In genomic region chr18:77106331-77106730, GRCh38 we compare ENCODE assay signal across 10 cellular contexts.
DNase-seq lines count a peak whose midpoint lies in the region; ATAC-seq lines count a peak whose summit lies in the region.
"Had no signal": no experiment of that assay in that cellular context is flagged by ENCODE, and none has a peak within 500 bp of the region (broad histone marks: within the 10 kb centered on the region; RNA-seq: fewer than 3 reads in every experiment).

No MANE protein-coding gene starts in this region.

- no peaks in the 10 kb centered on the region for H3K27me3 Mint-ChIP-seq in memory B cell

- peak; percentile 79 for DNase-seq in OCI-M1 (lab: John Stamatoyannopoulos, UW)
- peak; percentile 74 for DNase-seq in activated T-cell treated with anti-CD3 and anti-CD28 coated beads for 4 hours
- no peak for DNase-seq in memory B cell (ENCODE audit: low spot score in 2 of 2)
- DNase-seq in stimulated activated naive CD8-positive, alpha-beta T cell treated with anti-CD3 and anti-CD28 coated beads, Interleukin-15, Interleukin-2, amounts not matched to agents 100 U/mL and 50 U/mL, for 24 hours, result peak; percentile 72
- DNase-seq in NCI-H345 (lab: John Stamatoyannopoulos, UW), result no peak
- no peak for DNase-seq in epidermal melanocyte (ENCODE audit: insufficient read length, low spot score)
- DNase-seq in NCI-H2227 (lab: John Stamatoyannopoulos, UW; ENCODE audit: unreplicated experiment), result no peak
- no peak for DNase-seq in midbrain (lab: John Stamatoyannopoulos, UW)
- DNase-seq: NCI-H1694 had no signal

- H3K27ac Mint-ChIP-seq in memory B cell, result peak overlapping the region; percentile 87

- peak; percentile 34 for ATAC-seq in memory B cell (ENCODE audit: low read depth)
- ATAC-seq in stimulated activated naive CD8-positive, alpha-beta T cell treated with anti-CD3 and anti-CD28 coated beads, Interleukin-15, Interleukin-2, amounts not matched to agents 100 U/mL and 50 U/mL, for 24 hours, result no peak
- ATAC-seq: pancreas had no signal

- H3K9me3 Mint-ChIP-seq in memory B cell, result peaks cover 1% of the 10 kb centered on the region

- peaks cover 22% of the 10 kb centered on the region for H3K36me3 Mint-ChIP-seq in memory B cell

- H3K4me1 Mint-ChIP-seq in memory B cell, result peaks cover 54% of the 10 kb centered on the region

- peak overlapping the region; percentile 11 for H3K4me3 Mint-ChIP-seq in memory B cell

Comparison
In these comparisons a context has a peak if more than half of its experiments do, and no peak if none do; other contexts are left out.
1. DNase-seq: peak in OCI-M1 (single experiment), activated T-cell treated with anti-CD3 and anti-CD28 coated beads for 4 hours (single experiment) and stimulated activated naive CD8-positive, alpha-beta T cell treated with anti-CD3 and anti-CD28 coated beads, Interleukin-15, Interleukin-2, amounts not matched to agents 100 U/mL and 50 U/mL, for 24 hours (single experiment); none in memory B cell (0 of 2), NCI-H345 (single experiment), epidermal melanocyte (single experiment), NCI-H2227 (single experiment) and midbrain (single experiment).